ENCODE assay signal across 9 cellular contexts in the genomic region with DNA sequence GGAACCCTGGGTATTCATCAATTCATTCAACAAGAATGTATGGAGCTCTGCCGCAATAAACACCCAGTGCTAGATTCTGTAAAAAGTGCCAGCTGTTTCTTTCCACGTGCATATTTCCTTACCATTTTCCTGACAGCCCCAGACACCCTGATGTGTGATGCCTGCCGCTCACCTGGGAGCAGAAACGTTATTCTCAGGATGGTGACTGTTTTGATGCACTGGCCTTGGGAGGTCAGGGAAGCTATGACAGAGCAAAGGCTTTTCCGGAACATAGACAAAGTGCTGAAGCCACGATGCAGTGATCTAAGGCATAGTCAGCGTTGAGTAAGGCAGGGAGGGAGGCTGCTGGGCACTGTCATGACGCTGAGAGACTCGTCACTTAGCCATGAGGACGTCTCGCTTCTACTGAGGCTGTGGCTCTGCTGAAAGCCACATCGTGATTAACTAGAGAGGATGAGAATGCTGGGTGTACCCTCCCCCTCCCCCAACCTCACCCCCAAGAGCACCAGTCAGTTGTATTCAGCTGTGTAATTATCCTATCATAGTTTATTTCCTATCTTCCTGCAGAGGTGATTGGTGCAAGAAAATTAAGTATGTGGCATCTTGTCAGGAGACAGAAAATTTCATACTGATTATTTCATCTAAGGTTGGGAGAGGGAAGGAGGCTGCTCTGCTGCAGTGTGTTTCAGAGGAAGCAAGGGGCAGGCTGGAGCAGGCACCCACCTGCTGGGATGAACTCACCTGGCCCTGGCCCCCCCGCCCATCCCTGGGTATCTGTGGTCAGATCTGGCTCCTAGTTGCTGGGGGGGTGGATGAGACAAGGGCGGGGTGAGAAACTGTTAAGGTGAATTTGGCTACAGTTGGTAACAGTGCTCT. TPM values are rescaled to one million over a fixed set of nuclear protein-coding genes. Genes with fewer than 3 reads are reported as not detected.
DNase-seq lines count a peak whose midpoint lies in the region; ATAC-seq, FAIRE-seq and TF ChIP-seq lines count a peak whose summit lies in the region.
"Had no signal": no experiment of that assay in that cellular context is flagged by ENCODE, and none has a peak within 500 bp of the region (broad histone marks: within the 10 kb centered on the region; RNA-seq: fewer than 3 reads in every experiment).

No MANE protein-coding gene starts in this region.

- CTCF ChIA-PET in activated CD8-positive, alpha-beta memory T cell treated with anti-CD3 and anti-CD28 coated beads, Interleukin-2, amount 10 ng/mL, durations not matched to agents 7 days and 5 days (lab: Charles Lee) = interaction anchor here (0.6 to 6.3 kb wide), 53 partner anchors 8 to 213 kb away, joined by 3 to 178 read pairs (median 6); a partner anchor contains a TSS

- peak overlapping the region; percentile 57 for H3K4me3 Mint-ChIP-seq in activated CD8-positive, alpha-beta memory T cell treated with anti-CD3 and anti-CD28 coated beads, Interleukin-2, amount 10 ng/mL, durations not matched to agents 7 days and 5 days

- no peaks in the 10 kb centered on the region for H3K9me3 Mint-ChIP-seq in activated CD8-positive, alpha-beta memory T cell treated with anti-CD3 and anti-CD28 coated beads, Interleukin-2, amount 10 ng/mL, durations not matched to agents 7 days and 5 days (ENCODE audit: low read depth)

- no peak for FAIRE-seq in HTR-8/SVneo (lab: Jason Lieb, UNC)
- FAIRE-seq: colon had no signal

- ATAC-seq in activated CD8-positive, alpha-beta memory T cell treated with anti-CD3 and anti-CD28 coated beads, Interleukin-2, amount 10 ng/mL, durations not matched to agents 7 days and 5 days = peak; percentile 60
- ATAC-seq in HG02571 (IDR thresholded peaks at IDR 0.05; ENCODE audit: unreplicated experiment) = no peak
- ATAC-seq in GM19467 (IDR thresholded peaks at IDR 0.05; ENCODE audit: unreplicated experiment) = no peak

- in situ Hi-C loops in KBM-7 (cut with MboI; ENCODE audit: low pct_unique_long_range_greater_than_20kb, low sequenced_read_pairs) = loop anchor here (25.0 kb wide), 1 partner anchor 184 kb away; no protein-coding TSS in a partner anchor

- DNase-seq in A172 (ENCODE audit: low spot score) (peak; percentile 93), HTR-8/SVneo (ENCODE audit: insufficient read length, low spot score) (peak; percentile 33), foreskin fibroblast (peak; percentile 98), KBM-7 (no peak)
- peak; percentile 89 for DNase-seq in activated CD8-positive, alpha-beta memory T cell treated with anti-CD3 and anti-CD28 coated beads, Interleukin-2, amount 10 ng/mL, durations not matched to agents 7 days and 5 days
- peak; percentile 42 for DNase-seq in stimulated activated CD8-positive, alpha-beta memory T cell treated with anti-CD3 and anti-CD28 coated beads, Interleukin-12 subunit alpha, Interleukin-12 subunit beta, amount 100 ng/mL, for 24 hours (ENCODE audit: extremely low read depth)

- no peak for TF ChIP-seq CTCF in foreskin fibroblast (IDR thresholded peaks at IDR 0.05; ENCODE audit: low read depth, low read length)

- H3K4me1 Mint-ChIP-seq in activated CD8-positive, alpha-beta memory T cell treated with anti-CD3 and anti-CD28 coated beads, Interleukin-2, amount 10 ng/mL, durations not matched to agents 7 days and 5 days = peaks cover 55% of the 10 kb centered on the region

- H3K27me3 Mint-ChIP-seq in activated CD8-positive, alpha-beta memory T cell treated with anti-CD3 and anti-CD28 coated beads, Interleukin-2, amount 10 ng/mL, durations not matched to agents 7 days and 5 days = no peaks in the 10 kb centered on the region

- peaks cover 1% of the 10 kb centered on the region for H3K36me3 Mint-ChIP-seq in activated CD8-positive, alpha-beta memory T cell treated with anti-CD3 and anti-CD28 coated beads, Interleukin-2, amount 10 ng/mL, durations not matched to agents 7 days and 5 days

- peak overlapping the region; percentile 99 for H3K27ac Mint-ChIP-seq in activated CD8-positive, alpha-beta memory T cell treated with anti-CD3 and anti-CD28 coated beads, Interleukin-2, amount 10 ng/mL, durations not matched to agents 7 days and 5 days

- H3K4me3 ChIP-seq in foreskin fibroblast (ENCODE audit: low read depth in 1 of 2, low read length in 2 of 2) = peak overlapping the region; percentile 10 to 21

RNA-seq across cellular contexts. Expression of a gene that starts 48.8 kb away (rescaled TPM):
- 10.4 and 14.3 TPM in 2 replicates for total RNA-seq in A172 (2014; rRNA removed; shearing (Covaris generic))
- total RNA-seq in activated CD8-positive, alpha-beta memory T cell treated with anti-CD3 and anti-CD28 coated beads, Interleukin-2, amount 10 ng/mL, durations not matched to agents 7 days and 5 days = 10 to 100 TPM; 40.9 to 43.5 TPM
